ENCODE assay signal across 8 cellular contexts in genomic region chr14:89617471-89618291, GRCh38.
DNase-seq lines count a peak whose midpoint lies in the region; ATAC-seq, FAIRE-seq and TF ChIP-seq lines count a peak whose summit lies in the region.

No MANE protein-coding gene starts in this region.

- DNase-seq in 8988T: peak; percentile 24
- DNase-seq in GM10248 (ENCODE audit: extremely low spot score): peak; percentile 46
- peak; percentile 4 for DNase-seq in SK-MEL-5 (ENCODE audit: low read depth, low spot score)
- peak; percentile 65 for DNase-seq in cerebellum (ENCODE audit: low spot score)
- peak; percentile 63 for DNase-seq in kidney
- no peak for DNase-seq in ecto neural progenitor cell (ENCODE audit: low spot score)

- no peaks in the 10 kb centered on the region for H3K9me3 ChIP-seq in kidney (ENCODE audit: control insufficient read depth in 1 of 2, low read length in 2 of 2)

- TF ChIP-seq CTCF in GM10248 (IDR thresholded peaks at IDR 0.05; ENCODE audit: control extremely low read depth, extremely low read depth, low read depth, missing control alignments) (no peak), kidney (IDR thresholded peaks at IDR 0.05; ENCODE audit: borderline replicate concordance, extremely low read depth, insufficient read depth) (no peak)

- H3K4me3 ChIP-seq in kidney (ENCODE audit: low read length in 2 of 2) (peak overlapping the region; percentile 81 to 86), skin epidermis (peak overlapping the region; percentile 51 to 70 (median 62))

- no peak for FAIRE-seq in kidney (lab: Jason Lieb, UNC)

- H3K9ac ChIP-seq in kidney (ENCODE audit: low read length in 2 of 2): peak overlapping the region; percentile 69 to 77

- in situ Hi-C loops in SK-MEL-5 (cut with HindIII; ENCODE audit: low pct_unique_long_range_greater_than_20kb, low sequenced_read_pairs): no loop called here

- POLR2A ChIA-PET in GM10248 (lab: Yijun Ruan, JAX): no interaction called here

- intact Hi-C loops in kidney (cut with DNase I): no loop called here

- peak; percentile 28 for ATAC-seq in HG03342 (IDR thresholded peaks at IDR 0.05; ENCODE audit: unreplicated experiment)

- H3K36me3 ChIP-seq in kidney (ENCODE audit: control insufficient read depth in 1 of 2, insufficient read depth in 2 of 2, low read length in 2 of 2): no peaks in the 10 kb centered on the region

- peak overlapping the region; percentile 25 to 75 for H3K27ac ChIP-seq in kidney (ENCODE audit: low read depth in 2 of 2, low read length in 2 of 2)
- H3K27ac ChIP-seq in skin epidermis: peak overlapping the region in 20 of 21 experiments; percentile 60 to 96 (median 88)

- H3K4me1 ChIP-seq in kidney (ENCODE audit: control insufficient read depth in 1 of 2, insufficient read depth in 1 of 2, low read depth in 1 of 2, low read length in 2 of 2): peaks cover 10% of the 10 kb centered on the region in 2 donors

- CTCF ChIA-PET in GM10248 (lab: Yijun Ruan, JAX): interaction anchor here (0.8 kb wide), 1 partner anchor 9 kb away, joined by 3 read pairs; no protein-coding TSS in a partner anchor
